In genomic region chr1:11431946-11432507, GRCh38 we compare ENCODE assay signal across 19 cellular contexts.
"Had no signal": no experiment of that assay in that cellular context is flagged by ENCODE, and none has a peak within 500 bp of the region (broad histone marks: within the 10 kb centered on the region; RNA-seq: fewer than 3 reads in every experiment).

No MANE protein-coding gene starts in this region.

- H3K79me2 ChIP-seq: hepatocyte had no signal

- DNase-seq: effector CD4-positive, alpha-beta T cell; endodermal cell; foreskin melanocyte; head of caudate nucleus; kidney; left cardiac atrium; left ventricle myocardium superior; mesenchymal stem cell; midbrain; nephron progenitor cell; sigmoid colon; stimulated activated CD4-positive, alpha-beta T cell treated with anti-CD3 and anti-CD28 coated beads, Interleukin-12 subunit alpha, Interleukin-12 subunit beta, amount 100 ng/mL, for 4 hours; stimulated activated naive CD4-positive, alpha-beta T cell treated with Interleukin-2 at 50 U/mL for 16 hours; trophoblast cell had no signal

- H3K9me3 Mint-ChIP-seq: endodermal cell, nephron progenitor cell had no signal

- H2AFZ ChIP-seq: hepatocyte had no signal

- ATAC-seq: left cardiac atrium, left ventricle myocardium superior had no signal

- H3K36me3 ChIP-seq: right atrium auricular region, sigmoid colon had no signal

- H3K9me3 ChIP-seq: right atrium auricular region, sigmoid colon had no signal

- H3K4me1 Mint-ChIP-seq: endodermal cell had no signal

- H3K4me3 ChIP-seq: coronary artery, hepatocyte, lung, right atrium auricular region, sigmoid colon, skin epidermis had no signal

- H3K4me1 ChIP-seq: right atrium auricular region, sigmoid colon had no signal

- H3K27ac ChIP-seq: coronary artery, hepatocyte, right atrium auricular region, sigmoid colon, skin epidermis had no signal

- H3K27me3 ChIP-seq: hepatocyte, right atrium auricular region had no signal

- H3K4me3 Mint-ChIP-seq: endodermal cell, nephron progenitor cell had no signal

- H3K4me2 ChIP-seq: hepatocyte had no signal

- H3K27ac Mint-ChIP-seq: endodermal cell, nephron progenitor cell had no signal
